In genomic region chr11:45777127-45777969, GRCh38 we compare ENCODE assay signal across 12 cellular contexts.
"Had no signal": no experiment of that assay in that cellular context is flagged by ENCODE, and none has a peak within 500 bp of the region (broad histone marks: within the 10 kb centered on the region; RNA-seq: fewer than 3 reads in every experiment).

No MANE protein-coding gene starts in this region.

- H3K79me2 ChIP-seq: parathyroid adenoma had no signal

- H3K4me3 ChIP-seq: esophagus muscularis mucosa, neural progenitor cell, skin epidermis had no signal

- H3K36me3 ChIP-seq: brain microvascular endothelial cell, esophagus muscularis mucosa, neural progenitor cell had no signal

- H3K27me3 ChIP-seq: brain microvascular endothelial cell had no signal

- ATAC-seq: SK-N-SH treated with all-trans-retinoic acid at 6 μM for 48 hours, WTC11 had no signal

- H3K9ac ChIP-seq: neural progenitor cell, parathyroid adenoma had no signal

- H2AFZ ChIP-seq: neural progenitor cell, parathyroid adenoma had no signal

- H3K4me2 ChIP-seq: neural progenitor cell had no signal

- H3K4me1 ChIP-seq: neural progenitor cell, parathyroid adenoma had no signal

- H3K27ac ChIP-seq: brain microvascular endothelial cell, esophagus muscularis mucosa, neural progenitor cell, parathyroid adenoma, skin epidermis had no signal

- DNase-seq: activated CD4-positive, alpha-beta T cell treated with anti-CD3 and anti-CD28 coated beads, Interleukin-2, amount 10 ng/mL, durations not matched to agents 7 days and 5 days; activated naive CD4-positive, alpha-beta T cell treated with anti-CD3 and anti-CD28 coated beads, Interleukin-2, amount 10 ng/mL, durations not matched to agents 7 days and 5 days; brain microvascular endothelial cell; midbrain; retina; substantia nigra had no signal

- H3K9me3 ChIP-seq: esophagus muscularis mucosa had no signal
